ENCODE assay signal across 9 cellular contexts in the genomic region with DNA sequence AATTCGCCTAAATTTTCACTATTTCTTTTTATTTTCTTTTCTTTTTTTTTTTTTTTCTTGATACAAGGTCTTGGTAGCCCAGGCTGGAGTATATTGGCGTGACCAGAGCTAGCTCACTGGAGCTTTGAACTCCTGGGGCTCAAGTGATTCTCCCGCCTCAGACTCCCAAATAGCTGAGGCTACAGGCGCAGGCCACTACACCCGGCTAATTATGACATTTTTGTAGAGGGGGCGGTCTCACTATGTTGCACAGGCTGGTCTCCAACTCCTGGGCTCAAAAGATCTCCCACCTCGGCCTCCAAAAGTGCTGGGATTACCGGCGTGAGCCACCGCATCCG. TPM values are rescaled to one million over a fixed set of nuclear protein-coding genes. Genes with fewer than 3 reads are reported as not detected.
DNase-seq lines count a peak whose midpoint lies in the region; ATAC-seq, FAIRE-seq and TF ChIP-seq lines count a peak whose summit lies in the region.
"Had no signal": no experiment of that assay in that cellular context is flagged by ENCODE, and none has a peak within 500 bp of the region (broad histone marks: within the 10 kb centered on the region; RNA-seq: fewer than 3 reads in every experiment).

No MANE protein-coding gene starts in this region.

- POLR2A ChIA-PET in activated CD8-positive, alpha-beta T cell treated with anti-CD3 and anti-CD28 coated beads for 36 hours (lab: Charles Lee) = interaction anchor here (1.1 to 1.6 kb wide), 2 partner anchors 32 to 44 kb away, joined by 3 read pairs; no protein-coding TSS in a partner anchor

- intact Hi-C loops in activated CD8-positive, alpha-beta T cell treated with anti-CD3 and anti-CD28 coated beads for 36 hours (cut with micrococcal nuclease) = no loop called here

- no peak for FAIRE-seq in GM19239 (lab: Jason Lieb, UNC)
- FAIRE-seq: A204.1 had no signal

- TF ChIP-seq CTCF in activated CD8-positive, alpha-beta T cell treated with anti-CD3 and anti-CD28 coated beads for 36 hours (IDR thresholded peaks at IDR 0.05) = no peak

- peak overlapping the region; percentile 87 for H3K9ac ChIP-seq in iPS-15b (ENCODE audit: low read depth, low read length)

- no peaks in the 10 kb centered on the region for H3K36me3 ChIP-seq in iPS-15b (ENCODE audit: control insufficient read depth, insufficient read depth, low read length)

- no peaks in the 10 kb centered on the region for H3K4me1 ChIP-seq in iPS-15b (ENCODE audit: control insufficient read depth, insufficient read depth, low read length)

- no peaks in the 10 kb centered on the region for H3K36me3 Mint-ChIP-seq in activated CD8-positive, alpha-beta T cell treated with anti-CD3 and anti-CD28 coated beads for 36 hours (ENCODE audit: low read depth)

- H3K27me3 ChIP-seq in iPS-15b (ENCODE audit: control insufficient read depth, insufficient read depth, low read length) = no peaks in the 10 kb centered on the region

- H3K9me3 ChIP-seq in iPS-15b (ENCODE audit: control insufficient read depth, insufficient read depth, low read length) = no peaks in the 10 kb centered on the region

- no peak for ATAC-seq in activated CD8-positive, alpha-beta T cell treated with anti-CD3 and anti-CD28 coated beads for 36 hours
- no peak for ATAC-seq in stimulated activated naive CD8-positive, alpha-beta T cell treated with anti-CD3 and anti-CD28 coated beads, Interleukin-15, amount 100 ng/mL, for 72 hours

- H3K4me3 Mint-ChIP-seq in activated CD8-positive, alpha-beta T cell treated with anti-CD3 and anti-CD28 coated beads for 36 hours = peak overlapping the region; percentile 91
- H3K4me3 Mint-ChIP-seq in stimulated activated naive CD8-positive, alpha-beta T cell treated with anti-CD3 and anti-CD28 coated beads, Interleukin-15, amount 100 ng/mL, for 72 hours = peak overlapping the region; percentile 94 to 95

- peak overlapping the region; percentile 94 for H3K27ac Mint-ChIP-seq in activated CD8-positive, alpha-beta T cell treated with anti-CD3 and anti-CD28 coated beads for 36 hours
- peak overlapping the region; percentile 98 for H3K27ac Mint-ChIP-seq in stimulated activated naive CD8-positive, alpha-beta T cell treated with anti-CD3 and anti-CD28 coated beads, Interleukin-15, amount 100 ng/mL, for 72 hours

- DNase-seq in NOMO-1 (lab: John Stamatoyannopoulos, UW; ENCODE audit: unreplicated experiment in 2 of 2) (peak; percentile 3 to 22), NOMO-1 treated with dmso at 0.1 percent for 144 hours (lab: John Stamatoyannopoulos, UW; ENCODE audit: unreplicated experiment) (no peak), globus pallidus (ENCODE audit: low spot score) (no peak), GM19239 (ENCODE audit: insufficient read length, low spot score) (no peak)
- DNase-seq in activated CD8-positive, alpha-beta T cell treated with anti-CD3 and anti-CD28 coated beads for 36 hours = no peak
- no peak for DNase-seq in stimulated activated naive CD8-positive, alpha-beta T cell treated with anti-CD3 and anti-CD28 coated beads, Interleukin-15, amount 100 ng/mL, for 72 hours
- no peak for DNase-seq in activated CD4-positive, alpha-beta T cell treated with anti-CD3 and anti-CD28 coated beads for 48 hours

- peaks cover 2% of the 10 kb centered on the region for H3K4me1 Mint-ChIP-seq in activated CD8-positive, alpha-beta T cell treated with anti-CD3 and anti-CD28 coated beads for 36 hours (ENCODE audit: low read depth)
- H3K4me1 Mint-ChIP-seq in stimulated activated naive CD8-positive, alpha-beta T cell treated with anti-CD3 and anti-CD28 coated beads, Interleukin-15, amount 100 ng/mL, for 72 hours = peaks cover 11% of the 10 kb centered on the region

- no peaks in the 10 kb centered on the region for H3K9me3 Mint-ChIP-seq in activated CD8-positive, alpha-beta T cell treated with anti-CD3 and anti-CD28 coated beads for 36 hours
- no peaks in the 10 kb centered on the region for H3K9me3 Mint-ChIP-seq in stimulated activated naive CD8-positive, alpha-beta T cell treated with anti-CD3 and anti-CD28 coated beads, Interleukin-15, amount 100 ng/mL, for 72 hours

- peak overlapping the region; percentile 79 for H3K4me3 ChIP-seq in iPS-15b (ENCODE audit: low read depth, low read length)

- H3K27me3 Mint-ChIP-seq in activated CD8-positive, alpha-beta T cell treated with anti-CD3 and anti-CD28 coated beads for 36 hours = no peaks in the 10 kb centered on the region
- H3K27me3 Mint-ChIP-seq in stimulated activated naive CD8-positive, alpha-beta T cell treated with anti-CD3 and anti-CD28 coated beads, Interleukin-15, amount 100 ng/mL, for 72 hours = no peaks in the 10 kb centered on the region

- CTCF ChIA-PET in activated CD8-positive, alpha-beta T cell treated with anti-CD3 and anti-CD28 coated beads for 36 hours (lab: Charles Lee) = interaction anchor here (1.4 to 2.4 kb wide), 3 partner anchors 10 to 357 kb away, joined by 5 to 15 read pairs (median 5); no protein-coding TSS in a partner anchor

RNA-seq across cellular contexts. Expression of gene LSM14A, which starts 37.3 kb away (rescaled TPM):
- 10 to 100 TPM; 98.6 to 99.3 TPM for total RNA-seq in activated CD8-positive, alpha-beta T cell treated with anti-CD3 and anti-CD28 coated beads for 36 hours

Comparison
In these comparisons a context has a peak if more than half of its experiments do, and no peak if none do; other contexts are left out.
1. DNase-seq: peak in NOMO-1 (2 of 2); none in NOMO-1 treated with dmso at 0.1 percent for 144 hours (single experiment), activated CD8-positive, alpha-beta T cell treated with anti-CD3 and anti-CD28 coated beads for 36 hours (single experiment), stimulated activated naive CD8-positive, alpha-beta T cell treated with anti-CD3 and anti-CD28 coated beads, Interleukin-15, amount 100 ng/mL, for 72 hours (0 of 2), globus pallidus (single experiment), GM19239 (single experiment) and activated CD4-positive, alpha-beta T cell treated with anti-CD3 and anti-CD28 coated beads for 48 hours (single experiment).